17 cellular contexts compared by ENCODE assay signal in the genomic region with DNA sequence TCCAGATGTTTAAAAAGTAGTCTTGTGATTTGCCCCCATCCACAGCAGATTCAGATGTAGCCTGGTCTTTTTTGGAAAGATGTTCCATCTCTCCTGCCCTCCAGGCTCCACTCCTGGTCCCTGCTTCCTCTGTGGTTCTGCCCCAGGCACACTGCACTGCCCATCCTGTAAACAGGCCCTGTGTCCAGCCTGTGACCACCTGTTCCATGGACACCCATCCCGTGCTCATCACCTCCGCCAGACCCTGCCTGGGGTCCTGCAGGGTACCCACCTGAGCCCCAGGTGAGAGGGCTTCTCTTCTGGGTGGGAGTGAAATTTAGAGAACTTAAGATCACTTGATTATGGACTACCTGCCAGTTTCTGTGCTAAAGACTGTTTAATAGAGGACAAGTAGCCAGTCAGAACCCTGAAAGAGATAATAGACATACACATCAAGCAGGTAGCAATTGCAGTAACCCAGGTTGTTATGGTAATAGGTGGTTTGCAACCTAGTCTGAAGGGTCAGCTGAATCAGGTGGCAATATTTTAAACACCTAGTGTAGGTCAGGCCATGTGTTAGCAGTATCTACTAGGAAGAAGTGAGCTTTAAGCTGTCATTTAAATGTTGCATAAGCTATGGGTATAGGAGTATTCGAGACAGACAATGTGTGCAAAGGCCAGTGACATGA. TPM values are rescaled to one million over a fixed set of nuclear protein-coding genes. Genes with fewer than 3 reads are reported as not detected.
DNase-seq lines count a peak whose midpoint lies in the region; ATAC-seq, FAIRE-seq and TF ChIP-seq lines count a peak whose summit lies in the region.
"Had no signal": no experiment of that assay in that cellular context is flagged by ENCODE, and none has a peak within 500 bp of the region (broad histone marks: within the 10 kb centered on the region; RNA-seq: fewer than 3 reads in every experiment).

No MANE protein-coding gene starts in this region.

- H3K9me3 ChIP-seq in endodermal cell (ENCODE audit: control insufficient read depth, low read length), result no peaks in the 10 kb centered on the region
- H3K9me3 ChIP-seq: breast epithelium, mucosa of descending colon had no signal

- no peak for TF ChIP-seq POLR2A in H54 (IDR thresholded peaks at IDR 0.05; ENCODE audit: low read depth, low read length)

- peaks cover 49% of the 10 kb centered on the region for H3K36me3 ChIP-seq in endodermal cell (ENCODE audit: control insufficient read depth, insufficient read depth, low read length)

- H3K4me1 Mint-ChIP-seq in activated T-cell treated with anti-CD3 and anti-CD28 coated beads, Interleukin-2, amount 50 U/mL, for 72 hours (ENCODE audit: low read depth), result peaks cover 35% of the 10 kb centered on the region
- H3K4me1 Mint-ChIP-seq in activated B cell treated with CpG ODN at 0.5 μM for 24 hours (peaks cover 38% of the 10 kb centered on the region), endodermal cell (peaks cover 20% of the 10 kb centered on the region), progenitor cell of endocrine pancreas (ENCODE audit: low read depth) (peaks cover 18% of the 10 kb centered on the region)

- H3K27ac ChIP-seq in endodermal cell (ENCODE audit: low read depth, low read length), result no peak overlapping the region
- H3K27ac ChIP-seq: breast epithelium had no signal

- intact Hi-C loops in activated B cell treated with CpG ODN at 0.5 μM for 24 hours (cut with micrococcal nuclease), result no loop called here

- 93% methylated on average over 3 of the region's 3 CpGs; no CpG with 5 or more reads in 1 of the 2 experiments for WGBS in endodermal cell (ENCODE audit: insufficient coverage in 1 of 2, insufficient read length in 1 of 2), 2 experiments

- POLR2A ChIA-PET in activated B cell treated with CpG ODN at 0.5 μM for 24 hours (lab: Charles Lee), result interaction anchor here (0.9 to 4.6 kb wide), 8 partner anchors 8 to 55 kb away, joined by 3 to 94 read pairs (median 11); a partner anchor contains a TSS

- DNase-seq in activated T-cell treated with anti-CD3 and anti-CD28 coated beads, Interleukin-2, amount 50 U/mL, for 72 hours, result no peak
- no peak for DNase-seq in activated T-cell treated with anti-CD3 and anti-CD28 coated beads for 4 hours
- no peak for DNase-seq in activated B cell treated with CpG ODN at 0.5 μM for 24 hours
- DNase-seq in endodermal cell, result no peak
- no peak for DNase-seq in progenitor cell of endocrine pancreas (ENCODE audit: low spot score, unreplicated experiment)
- no peak for DNase-seq in H54 (ENCODE audit: insufficient read length, low spot score)
- no peak for DNase-seq in CD1c-positive myeloid dendritic cell (ENCODE audit: extremely low spot score)
- DNase-seq in GM10266 (ENCODE audit: extremely low spot score), result no peak
- DNase-seq: mucosa of descending colon; NCI-H2081; NCI-H524; PC-3; stimulated activated naive CD4-positive, alpha-beta T cell; SW 1271 had no signal

- peaks cover 17 to 26% of the 10 kb centered on the region in 2 donors for H3K36me3 Mint-ChIP-seq in activated T-cell treated with anti-CD3 and anti-CD28 coated beads, Interleukin-2, amount 50 U/mL, for 72 hours (ENCODE audit: insufficient read depth in 2 of 2)
- H3K36me3 Mint-ChIP-seq in activated B cell treated with CpG ODN at 0.5 μM for 24 hours (ENCODE audit: low read depth) (peaks cover 63% of the 10 kb centered on the region), endodermal cell (ENCODE audit: low read depth) (peaks cover 44% of the 10 kb centered on the region), progenitor cell of endocrine pancreas (ENCODE audit: insufficient read depth) (peaks cover 9% of the 10 kb centered on the region)

- no peaks in the 10 kb centered on the region for H3K9me3 Mint-ChIP-seq in activated T-cell treated with anti-CD3 and anti-CD28 coated beads, Interleukin-2, amount 50 U/mL, for 72 hours
- H3K9me3 Mint-ChIP-seq in activated B cell treated with CpG ODN at 0.5 μM for 24 hours (no peaks in the 10 kb centered on the region), endodermal cell (no peaks in the 10 kb centered on the region), progenitor cell of endocrine pancreas (ENCODE audit: low read depth) (no peaks in the 10 kb centered on the region)

- no peak for FAIRE-seq in H54 (lab: Jason Lieb, UNC)
- FAIRE-seq: urothelium cell line had no signal

- no peak overlapping the region for H3K4me3 ChIP-seq in endodermal cell (ENCODE audit: low read length)
- H3K4me3 ChIP-seq: breast epithelium, mucosa of descending colon, smooth muscle cell had no signal

- peak overlapping the region; percentile 84 for H3K27ac Mint-ChIP-seq in activated T-cell treated with anti-CD3 and anti-CD28 coated beads, Interleukin-2, amount 50 U/mL, for 72 hours
- H3K27ac Mint-ChIP-seq in activated B cell treated with CpG ODN at 0.5 μM for 24 hours (no peak overlapping the region), endodermal cell (no peak overlapping the region), progenitor cell of endocrine pancreas (no peak overlapping the region)

- peaks cover 6% of the 10 kb centered on the region for H3K4me1 ChIP-seq in endodermal cell (ENCODE audit: control insufficient read depth, insufficient read depth, low read length)

- H3K27me3 ChIP-seq in endodermal cell (ENCODE audit: control insufficient read depth, insufficient read depth, low read length, poor library complexity, severe bottlenecking), result no peaks in the 10 kb centered on the region
- H3K27me3 ChIP-seq: breast epithelium had no signal

- no peak for ATAC-seq in activated T-cell treated with anti-CD3 and anti-CD28 coated beads, Interleukin-2, amount 50 U/mL, for 72 hours (replicated peaks in 1 of 2)
- ATAC-seq in activated B cell treated with CpG ODN at 0.5 μM for 24 hours (ENCODE audit: low read depth), result no peak
- ATAC-seq: mucosa of descending colon, PC-3 had no signal

- no peaks in the 10 kb centered on the region for H3K27me3 Mint-ChIP-seq in activated T-cell treated with anti-CD3 and anti-CD28 coated beads, Interleukin-2, amount 50 U/mL, for 72 hours (ENCODE audit: low read depth)
- no peaks in the 10 kb centered on the region for H3K27me3 Mint-ChIP-seq in activated B cell treated with CpG ODN at 0.5 μM for 24 hours
- H3K27me3 Mint-ChIP-seq in endodermal cell (ENCODE audit: insufficient read depth), result no peaks in the 10 kb centered on the region
- no peaks in the 10 kb centered on the region for H3K27me3 Mint-ChIP-seq in progenitor cell of endocrine pancreas

- CTCF ChIA-PET in activated B cell treated with CpG ODN at 0.5 μM for 24 hours (lab: Charles Lee), result interaction anchor here (3.2 to 4.2 kb wide), 2 partner anchors 11 to 40 kb away, joined by 21 to 28 read pairs; a partner anchor contains a TSS

- H3K9ac ChIP-seq in endodermal cell (ENCODE audit: extremely low read depth, low read length, poor library complexity, severe bottlenecking), result no peak overlapping the region

- no peak for TF ChIP-seq CTCF in activated B cell treated with CpG ODN at 0.5 μM for 24 hours (IDR thresholded peaks at IDR 0.05)
- no peak for TF ChIP-seq CTCF in endodermal cell (conservative IDR thresholded peaks at IDR 0.05)
- no peak for TF ChIP-seq CTCF in progenitor cell of endocrine pancreas (IDR thresholded peaks at IDR 0.05; ENCODE audit: unreplicated experiment)
- no peak for TF ChIP-seq CTCF in GM10266 (IDR thresholded peaks at IDR 0.05; ENCODE audit: control insufficient read depth, insufficient read depth, low read depth, missing control alignments)

- peak overlapping the region; percentile 75 to 99 for H3K4me3 Mint-ChIP-seq in activated T-cell treated with anti-CD3 and anti-CD28 coated beads, Interleukin-2, amount 50 U/mL, for 72 hours
- H3K4me3 Mint-ChIP-seq in activated B cell treated with CpG ODN at 0.5 μM for 24 hours (peak overlapping the region; percentile 97), endodermal cell (peak overlapping the region; percentile 92), progenitor cell of endocrine pancreas (ENCODE audit: low read depth) (peak overlapping the region; percentile 99)

RNA-seq across cellular contexts. Expression of a gene that starts 2.1 kb away (rescaled TPM):
- total RNA-seq in activated T-cell treated with anti-CD3 and anti-CD28 coated beads, Interleukin-2, amount 50 U/mL, for 72 hours, result 10 to 100 TPM; 88.7 to 90.6 TPM
- total RNA-seq in activated B cell treated with CpG ODN at 0.5 μM for 24 hours, result 87.4 and 99.8 TPM in 2 replicates
- total RNA-seq in endodermal cell, result 10 to 100 TPM; 75.5 to 82.9 TPM
- polyA plus RNA-seq in endodermal cell (2013, experiment 1 of 2), result 52.4 TPM
- 44.9 TPM for polyA plus RNA-seq in endodermal cell (2013, experiment 2 of 2)
- 99.3 and 104 TPM in 2 replicates for total RNA-seq in progenitor cell of endocrine pancreas

RNA-seq across cellular contexts. Expression of a gene that starts 3.0 kb away (rescaled TPM):
- 100 to 1,000 TPM; 369 to 376 TPM for total RNA-seq in activated T-cell treated with anti-CD3 and anti-CD28 coated beads, Interleukin-2, amount 50 U/mL, for 72 hours
- total RNA-seq in activated B cell treated with CpG ODN at 0.5 μM for 24 hours (285 and 312 TPM in 2 replicates), endodermal cell (100 to 1,000 TPM; 106 to 112 TPM), progenitor cell of endocrine pancreas (118 and 120 TPM in 2 replicates)
- polyA plus RNA-seq in endodermal cell (2013, experiment 1 of 2), result 97.9 TPM
- 84.8 TPM for polyA plus RNA-seq in endodermal cell (2013, experiment 2 of 2)

RNA-seq across cellular contexts. Expression of a gene that starts 8.0 kb away (rescaled TPM):
- 10 to 100 TPM; 38.0 to 56.5 TPM for total RNA-seq in activated T-cell treated with anti-CD3 and anti-CD28 coated beads, Interleukin-2, amount 50 U/mL, for 72 hours
- total RNA-seq in activated B cell treated with CpG ODN at 0.5 μM for 24 hours (22.5 and 22.6 TPM in 2 replicates), endodermal cell (10 to 100 TPM; 34.0 to 39.5 TPM), progenitor cell of endocrine pancreas (22.8 and 22.9 TPM in 2 replicates)
- polyA plus RNA-seq in endodermal cell (2013, experiment 1 of 2), result 37.8 TPM
- 39.5 TPM for polyA plus RNA-seq in endodermal cell (2013, experiment 2 of 2)

RNA-seq across cellular contexts. Expression of a gene that starts 11.6 kb away (rescaled TPM):
- total RNA-seq in activated T-cell treated with anti-CD3 and anti-CD28 coated beads, Interleukin-2, amount 50 U/mL, for 72 hours, result 100 to 1,000 TPM; 245 to 263 TPM
- 221 and 229 TPM in 2 replicates for total RNA-seq in activated B cell treated with CpG ODN at 0.5 μM for 24 hours
- 10 to 100 TPM; 13.6 to 26.9 TPM for total RNA-seq in endodermal cell
- 23.7 TPM for polyA plus RNA-seq in endodermal cell (2013, experiment 1 of 2)
- 16.6 TPM for polyA plus RNA-seq in endodermal cell (2013, experiment 2 of 2)
- total RNA-seq in progenitor cell of endocrine pancreas, result 57.4 and 62.4 TPM in 2 replicates

RNA-seq across cellular contexts. Expression of a gene that starts 13.4 kb away (rescaled TPM):
- 100 to 1,000 TPM; 342 to 378 TPM for total RNA-seq in activated T-cell treated with anti-CD3 and anti-CD28 coated beads, Interleukin-2, amount 50 U/mL, for 72 hours
- 406 and 449 TPM in 2 replicates for total RNA-seq in activated B cell treated with CpG ODN at 0.5 μM for 24 hours
- 100 to 1,000 TPM in 1 of 2 donors, 10 to 100 TPM in 1; 68.6 to 108 TPM for total RNA-seq in endodermal cell
- 87.9 TPM for polyA plus RNA-seq in endodermal cell (2013, experiment 1 of 2)
- polyA plus RNA-seq in endodermal cell (2013, experiment 2 of 2), result 79.7 TPM
- total RNA-seq in progenitor cell of endocrine pancreas, result 101 and 103 TPM in 2 replicates
